Comparison of ENCODE assay signal across 32 cellular contexts in genomic region chr20:39669659-39670058, GRCh38.
"Had no signal": no experiment of that assay in that cellular context is flagged by ENCODE, and none has a peak within 500 bp of the region (broad histone marks: within the 10 kb centered on the region; RNA-seq: fewer than 3 reads in every experiment).

No MANE protein-coding gene starts in this region.

- DNase-seq: activated effector memory CD4-positive, alpha-beta T cell treated with anti-CD3 and anti-CD28 coated beads, Interleukin-2, amount 50 U/mL, for 16 hours; activated effector memory CD4-positive, alpha-beta T cell treated with Interleukin-2 at 50 U/mL for 16 hours; activated gamma-delta T cell; activated gamma-delta T cell treated with Interleukin-2 at 50 U/mL for 16 hours; activated naive CD4-positive, alpha-beta T cell; activated naive CD4-positive, alpha-beta T cell treated with anti-CD3 and anti-CD28 coated beads for 36 hours; activated naive CD4-positive, alpha-beta T cell treated with anti-CD3 and anti-CD28 coated beads, Interleukin-2, amount 10 ng/mL, durations not matched to agents 7 days and 5 days; activated naive CD4-positive, alpha-beta T cell treated with anti-CD3 and anti-CD28 coated beads, Interleukin-2, amount 50 U/mL, for 16 hours; activated naive CD4-positive, alpha-beta T cell treated with Interleukin-2 at 50 U/mL for 16 hours; activated naive CD8-positive, alpha-beta T cell treated with anti-CD3 and anti-CD28 coated beads for 36 hours; activated naive CD8-positive, alpha-beta T cell treated with anti-CD3 and anti-CD28 coated beads, Interleukin-2, amount 10 ng/mL, durations not matched to agents 7 days and 5 days; activated naive CD8-positive, alpha-beta T cell treated with anti-CD3 and anti-CD28 coated beads, Interleukin-2, amount 50 U/mL, for 24 hours; activated T-cell treated with anti-CD3 and anti-CD28 coated beads for 4 hours; activated T-cell treated with anti-CD3 and anti-CD28 coated beads, Interleukin-2, amount 50 U/mL, for 1 hour; activated T-cell treated with anti-CD3 and anti-CD28 coated beads, Interleukin-2, amount 50 U/mL, for 24 hours; activated T-cell treated with anti-CD3 and anti-CD28 coated beads, Interleukin-2, amount 50 U/mL, for 4 hours; activated T-cell treated with anti-CD3 and anti-CD28 coated beads, Interleukin-2, amount 50 U/mL, for 48 hours; activated T-cell treated with anti-CD3 and anti-CD28 coated beads, Interleukin-2, amount 50 U/mL, for 72 hours; adrenal gland; amniotic stem cell; anterior cingulate cortex; aorta; body of pancreas; brain microvascular endothelial cell; caudate nucleus; central memory CD4-positive, alpha-beta T cell; cerebellar nuclear complex had no signal

- H3K27me3 ChIP-seq: adrenal gland, ascending aorta, body of pancreas, brain microvascular endothelial cell, breast epithelium, cardiac muscle cell had no signal

- H3K9me3 ChIP-seq: adrenal gland, ascending aorta, body of pancreas, breast epithelium had no signal

- H3K4me3 ChIP-seq: adrenal gland, ascending aorta, body of pancreas, breast epithelium, cardiac muscle cell had no signal

- H3K36me3 ChIP-seq: adrenal gland, ascending aorta, brain microvascular endothelial cell, breast epithelium, cardiac muscle cell had no signal

- ATAC-seq: activated naive CD4-positive, alpha-beta T cell treated with anti-CD3 and anti-CD28 coated beads, Interleukin-2, amount 50 U/mL, for 72 hours; activated naive CD8-positive, alpha-beta T cell treated with anti-CD3 and anti-CD28 coated beads, Interleukin-2, amount 50 U/mL, for 24 hours; activated T-cell treated with anti-CD3 and anti-CD28 coated beads, Interleukin-2, amount 50 U/mL, for 4 hours; activated T-cell treated with anti-CD3 and anti-CD28 coated beads, Interleukin-2, amount 50 U/mL, for 72 hours; activated T-helper 17 cell treated with anti-CD3 and anti-CD28 coated beads, Interleukin-2, amount 50 U/mL, for 72 hours; body of pancreas had no signal

- H3K27ac ChIP-seq: adrenal gland, ascending aorta, body of pancreas, brain microvascular endothelial cell, breast epithelium, cardiac muscle cell had no signal

- H3K4me1 ChIP-seq: ascending aorta, body of pancreas, breast epithelium had no signal
